Comparison of ENCODE assay signal across 14 cellular contexts in genomic region chr9:98726735-98727134, GRCh38. TPM values are rescaled to one million over a fixed set of nuclear protein-coding genes. Genes with fewer than 3 reads are reported as not detected.
DNase-seq lines count a peak whose midpoint lies in the region; ATAC-seq lines count a peak whose summit lies in the region.
"Had no signal": no experiment of that assay in that cellular context is flagged by ENCODE, and none has a peak within 500 bp of the region (broad histone marks: within the 10 kb centered on the region; RNA-seq: fewer than 3 reads in every experiment).

No MANE protein-coding gene starts in this region.

- WGBS in neuronal stem cell (ENCODE audit: extremely low coverage in 2 of 2, insufficient read length in 2 of 2, insufficient replicate concordance in 1 of 2), 2 donors, result no CpG with 5 or more reads among the region's 5 CpGs

- H4K20me1 ChIP-seq in BLaER1 treated with 17β-estradiol and CSF1 and Interleukin-3, amounts not matched to agents 10 nM and 100 nM, result no peaks in the 10 kb centered on the region
- no peaks in the 10 kb centered on the region for H4K20me1 ChIP-seq in Karpas-422 (ENCODE audit: insufficient read depth, low read depth, low read length)

- no peaks in the 10 kb centered on the region for H3K79me2 ChIP-seq in Karpas-422 (ENCODE audit: low read length)
- H3K79me2 ChIP-seq: parathyroid adenoma had no signal

- DNase-seq in Karpas-422 (peak; percentile 71), astrocyte of the hippocampus (ENCODE audit: low read depth, low spot score) (peak; percentile 20), lung microvascular endothelial cell (ENCODE audit: low read depth in 2 of 2) (peak; percentile 12 to 62), NCI-H526 treated with DMSO at 0.1 percent for 48 hours (lab: John Stamatoyannopoulos, UW) (no peak), neuronal stem cell (ENCODE audit: low spot score) (no peak)
- DNase-seq in activated CD4-positive, alpha-beta T cell treated with anti-CD3 and anti-CD28 coated beads for 4 hours, result no peak
- DNase-seq: activated T-cell treated with anti-CD3 and anti-CD28 coated beads, Interleukin-2, amount 50 U/mL, for 48 hours; cerebellar nuclear complex; H9; T-helper 2 cell; transverse colon had no signal

- H2BK120ac ChIP-seq in neuronal stem cell (ENCODE audit: low read depth, low read length), result no peak overlapping the region

- no peak overlapping the region for H3K4ac ChIP-seq in neuronal stem cell (ENCODE audit: low read length)

- H3K9ac ChIP-seq in BLaER1 treated with 17β-estradiol and CSF1 and Interleukin-3, amounts not matched to agents 10 nM and 100 nM, result peak overlapping the region in 6 of 11 experiments; percentile 22 to 58 (median 35); a peak in 8 of 22 replicates
- H3K9ac ChIP-seq in Karpas-422 (ENCODE audit: low read length), result peak overlapping the region; percentile 23; the same call in 1 of the 2 replicates
- no peak overlapping the region for H3K9ac ChIP-seq in neuronal stem cell (ENCODE audit: low read depth, low read length, poor library complexity)
- H3K9ac ChIP-seq: parathyroid adenoma had no signal

- H3K14ac ChIP-seq in neuronal stem cell (ENCODE audit: low read length), result no peak overlapping the region

- H3K23ac ChIP-seq in neuronal stem cell (ENCODE audit: low read depth, low read length, poor library complexity), result no peak overlapping the region

- no peaks in the 10 kb centered on the region for H3K36me3 ChIP-seq in BLaER1 treated with 17β-estradiol and CSF1 and Interleukin-3, amounts not matched to agents 10 nM and 100 nM
- H3K36me3 ChIP-seq in Karpas-422 (ENCODE audit: insufficient read depth, low read length) (no peaks in the 10 kb centered on the region), neuronal stem cell (replicated peaks in 1 of 2; ENCODE audit: control insufficient read depth in 2 of 2, insufficient read depth in 2 of 2, low read length in 2 of 2) (no peaks in the 10 kb centered on the region)
- H3K36me3 ChIP-seq: transverse colon had no signal

- peaks cover 21 to 95% (median 75%) of the 10 kb centered on the region in 10 experiments for H3K4me1 ChIP-seq in BLaER1 treated with 17β-estradiol and CSF1 and Interleukin-3, amounts not matched to agents 10 nM and 100 nM
- H3K4me1 ChIP-seq in Karpas-422 (ENCODE audit: low read length) (peaks cover 74% of the 10 kb centered on the region), neuronal stem cell (ENCODE audit: control insufficient read depth in 2 of 2, insufficient read depth in 1 of 2, low read depth in 1 of 2, low read length in 2 of 2) (no peaks in the 10 kb centered on the region)
- H3K4me1 ChIP-seq: parathyroid adenoma, transverse colon had no signal

- no peaks in the 10 kb centered on the region for H3K27me3 ChIP-seq in BLaER1 treated with 17β-estradiol and CSF1 and Interleukin-3, amounts not matched to agents 10 nM and 100 nM
- H3K27me3 ChIP-seq in Karpas-422 (ENCODE audit: low read length) (no peaks in the 10 kb centered on the region), neuronal stem cell (ENCODE audit: control insufficient read depth in 3 of 3, insufficient read depth in 3 of 3, low read depth in 1 of 3, low read length in 3 of 3) (peaks cover 0 to 10% (median 0%) of the 10 kb centered on the region in 3 experiments)

- H2AFZ ChIP-seq in Karpas-422 (ENCODE audit: low read length) (peak overlapping the region; percentile 27; the same call in 1 of the 2 replicates), neuronal stem cell (ENCODE audit: low read length) (no peak overlapping the region)
- H2AFZ ChIP-seq: parathyroid adenoma had no signal

- H3K27ac ChIP-seq in BLaER1 treated with 17β-estradiol and CSF1 and Interleukin-3, amounts not matched to agents 10 nM and 100 nM, result peak overlapping the region in 10 of 11 experiments; percentile 37 to 71 (median 54); a peak in 15 of 22 replicates
- peak overlapping the region; percentile 81 for H3K27ac ChIP-seq in Karpas-422 (ENCODE audit: low read length)
- H3K27ac ChIP-seq in neuronal stem cell (replicated peaks; ENCODE audit: low read length), result no peak overlapping the region
- H3K27ac ChIP-seq: parathyroid adenoma, transverse colon had no signal

- ATAC-seq in GM21786 (IDR thresholded peaks at IDR 0.05; ENCODE audit: unreplicated experiment), result no peak

- peak overlapping the region; percentile 71 to 89 (median 80) for H3K4me2 ChIP-seq in BLaER1 treated with 17β-estradiol and CSF1 and Interleukin-3, amounts not matched to agents 10 nM and 100 nM
- H3K4me2 ChIP-seq in Karpas-422 (ENCODE audit: low read depth, low read length, poor library complexity, severe bottlenecking) (peak overlapping the region; percentile 61), neuronal stem cell (ENCODE audit: insufficient read depth, low read length, poor library complexity, severe bottlenecking) (no peak overlapping the region)

- H3K9me3 ChIP-seq in BLaER1 treated with 17β-estradiol and CSF1 and Interleukin-3, amounts not matched to agents 10 nM and 100 nM (replicated peaks in 1 of 11), result peaks cover 0 to 12% (median 3%) of the 10 kb centered on the region in 11 experiments; a peak in 5 of 22 replicates
- H3K9me3 ChIP-seq in Karpas-422 (ENCODE audit: low read length) (no peaks in the 10 kb centered on the region), neuronal stem cell (replicated peaks in 1 of 2; ENCODE audit: control insufficient read depth in 2 of 2, insufficient read depth in 1 of 2, low read depth in 1 of 2, low read length in 2 of 2) (no peaks in the 10 kb centered on the region)
- H3K9me3 ChIP-seq: transverse colon had no signal

- peak overlapping the region in 2 of 10 experiments; percentile 0 to 6; a peak in 4 of 20 replicates for H3K4me3 ChIP-seq in BLaER1 treated with 17β-estradiol and CSF1 and Interleukin-3, amounts not matched to agents 10 nM and 100 nM
- H3K4me3 ChIP-seq in Karpas-422 (ENCODE audit: low read length) (peak overlapping the region; percentile 40; the same call in 1 of the 2 replicates), neuronal stem cell (ENCODE audit: low read length in 2 of 2) (no peak overlapping the region)
- H3K4me3 ChIP-seq: transverse colon had no signal

- H3K9me2 ChIP-seq in Karpas-422 (replicated peaks; ENCODE audit: insufficient read depth, low read length), result no peaks in the 10 kb centered on the region

- no peak overlapping the region for H2BK5ac ChIP-seq in neuronal stem cell (ENCODE audit: low read length)

- no peaks in the 10 kb centered on the region for H3K79me1 ChIP-seq in neuronal stem cell (ENCODE audit: low read depth, low read length)

- no peak overlapping the region for H3K18ac ChIP-seq in neuronal stem cell (ENCODE audit: low read length)

- H4K91ac ChIP-seq in neuronal stem cell (ENCODE audit: low read depth, low read length, poor library complexity), result no peak overlapping the region

- H2AK5ac ChIP-seq in neuronal stem cell (ENCODE audit: low read depth, low read length), result no peak overlapping the region

- no peak overlapping the region for H2BK15ac ChIP-seq in neuronal stem cell (ENCODE audit: low read length)

- no peak overlapping the region for H2BK12ac ChIP-seq in neuronal stem cell (ENCODE audit: low read length)

- no peak overlapping the region for H4K8ac ChIP-seq in neuronal stem cell (ENCODE audit: low read depth, low read length)

RNA-seq across cellular contexts. Expression of gene GABBR2, which starts 18.0 kb away (rescaled TPM):
- 0.30 and 2.5 TPM in 2 replicates for total RNA-seq in Karpas-422 (2014; rRNA removed; shearing (Covaris generic); ENCODE audit: low replicate concordance)
- 1.2 and 5.9 TPM in 2 replicates for total RNA-seq in lung microvascular endothelial cell
- 0.18 TPM for polyA plus RNA-seq in neuronal stem cell (2013, experiment 1 of 2)
- polyA plus RNA-seq in neuronal stem cell (2013, experiment 2 of 2), result 0.22 TPM
- total RNA-seq: transverse colon had no signal

Comparison
In these comparisons a context has a peak if more than half of its experiments do, and no peak if none do; other contexts are left out.
1. DNase-seq: peak in Karpas-422 (single experiment), astrocyte of the hippocampus (single experiment) and lung microvascular endothelial cell (2 of 2); none in activated CD4-positive, alpha-beta T cell treated with anti-CD3 and anti-CD28 coated beads for 4 hours (0 of 2), NCI-H526 treated with DMSO at 0.1 percent for 48 hours (single experiment) and neuronal stem cell (single experiment).